In genomic region chr10:111765216-111765615, GRCh38 we compare ENCODE assay signal across 40 cellular contexts.
"Had no signal": no experiment of that assay in that cellular context is flagged by ENCODE, and none has a peak within 500 bp of the region (broad histone marks: within the 10 kb centered on the region; RNA-seq: fewer than 3 reads in every experiment).

No MANE protein-coding gene starts in this region.

- H3K36me3 Mint-ChIP-seq: activated naive CD4-positive, alpha-beta T cell treated with anti-CD3 and anti-CD28 coated beads, Interleukin-2, amount 10 ng/mL, durations not matched to agents 7 days and 5 days; activated naive CD4-positive, alpha-beta T cell treated with anti-CD3 and anti-CD28 coated beads, Interleukin-2, amount 50 U/mL, for 24 hours; activated naive CD4-positive, alpha-beta T cell treated with anti-CD3 and anti-CD28 coated beads, Interleukin-2, amount 50 U/mL, for 72 hours; activated naive CD8-positive, alpha-beta T cell; activated naive CD8-positive, alpha-beta T cell treated with anti-CD3 and anti-CD28 coated beads, Interleukin-2, amount 10 ng/mL, durations not matched to agents 7 days and 5 days; brain had no signal

- H3K4me1 ChIP-seq: adrenal gland, ascending aorta, body of pancreas, breast epithelium had no signal

- DNase-seq: activated effector memory CD4-positive, alpha-beta T cell treated with anti-CD3 and anti-CD28 coated beads, Interleukin-2, amount 50 U/mL, for 16 hours; activated effector memory CD4-positive, alpha-beta T cell treated with Interleukin-2 at 50 U/mL for 16 hours; activated gamma-delta T cell; activated gamma-delta T cell treated with Interleukin-2 at 50 U/mL for 16 hours; activated naive CD4-positive, alpha-beta T cell; activated naive CD4-positive, alpha-beta T cell treated with anti-CD3 and anti-CD28 coated beads for 36 hours; activated naive CD4-positive, alpha-beta T cell treated with anti-CD3 and anti-CD28 coated beads, Interleukin-2, amount 10 ng/mL, durations not matched to agents 7 days and 5 days; activated naive CD4-positive, alpha-beta T cell treated with anti-CD3 and anti-CD28 coated beads, Interleukin-2, amount 50 U/mL, for 16 hours; activated naive CD4-positive, alpha-beta T cell treated with Interleukin-2 at 50 U/mL for 16 hours; activated naive CD8-positive, alpha-beta T cell treated with anti-CD3 and anti-CD28 coated beads for 36 hours; activated naive CD8-positive, alpha-beta T cell treated with anti-CD3 and anti-CD28 coated beads, Interleukin-2, amount 10 ng/mL, durations not matched to agents 7 days and 5 days; activated naive CD8-positive, alpha-beta T cell treated with anti-CD3 and anti-CD28 coated beads, Interleukin-2, amount 50 U/mL, for 24 hours; activated T-cell treated with anti-CD3 and anti-CD28 coated beads, Interleukin-2, amount 50 U/mL, for 1 hour; activated T-cell treated with anti-CD3 and anti-CD28 coated beads, Interleukin-2, amount 50 U/mL, for 24 hours; activated T-cell treated with anti-CD3 and anti-CD28 coated beads, Interleukin-2, amount 50 U/mL, for 4 hours; activated T-cell treated with anti-CD3 and anti-CD28 coated beads, Interleukin-2, amount 50 U/mL, for 48 hours; activated T-cell treated with anti-CD3 and anti-CD28 coated beads, Interleukin-2, amount 50 U/mL, for 72 hours; adrenal gland; amniotic stem cell; amygdala; anterior cingulate cortex; aorta; body of pancreas; brain microvascular endothelial cell; caudate nucleus; central memory CD4-positive, alpha-beta T cell; cerebellar nuclear complex had no signal

- H3K27ac Mint-ChIP-seq: activated naive CD4-positive, alpha-beta T cell treated with anti-CD3 and anti-CD28 coated beads for 36 hours; activated naive CD4-positive, alpha-beta T cell treated with anti-CD3 and anti-CD28 coated beads, Interleukin-2, amount 10 ng/mL, durations not matched to agents 7 days and 5 days; activated naive CD4-positive, alpha-beta T cell treated with anti-CD3 and anti-CD28 coated beads, Interleukin-2, amount 50 U/mL, for 24 hours; activated naive CD4-positive, alpha-beta T cell treated with anti-CD3 and anti-CD28 coated beads, Interleukin-2, amount 50 U/mL, for 72 hours; activated naive CD8-positive, alpha-beta T cell; activated naive CD8-positive, alpha-beta T cell treated with anti-CD3 and anti-CD28 coated beads for 36 hours; activated naive CD8-positive, alpha-beta T cell treated with anti-CD3 and anti-CD28 coated beads, Interleukin-2, amount 10 ng/mL, durations not matched to agents 7 days and 5 days; activated naive CD8-positive, alpha-beta T cell treated with anti-CD3 and anti-CD28 coated beads, Interleukin-2, amount 50 U/mL, for 24 hours; activated T-cell treated with anti-CD3 and anti-CD28 coated beads, Interleukin-2, amount 50 U/mL, for 24 hours; activated T-cell treated with anti-CD3 and anti-CD28 coated beads, Interleukin-2, amount 50 U/mL, for 72 hours; activated T-helper 1 cell treated with anti-CD3 and anti-CD28 coated beads, Interleukin-12 subunit alpha, Interleukin-12 subunit beta, Interleukin-2, Interleukin-4 antibody, amounts not matched to agents 30 ng/mL and 10 ng/mL and 1 ng/mL, durations not matched to agents 14 hours and 24 hours and 36 hours; activated T-helper 17 cell treated with anti-CD3 and anti-CD28 coated beads, Interleukin-2, amount 50 U/mL, for 72 hours; activated T-helper 2 cell treated with anti-CD3 and anti-CD28 coated beads, Interferon-gamma antibody, Interleukin-2, Interleukin-4, amounts not matched to agents 10 μg/mL and 5 μg/mL and 100 μg/mL, durations not matched to agents 14 hours and 24 hours and 36 hours had no signal

- FAIRE-seq: astrocyte, bronchial epithelial cell had no signal

- H3K9me3 ChIP-seq: adrenal gland, ascending aorta, body of pancreas had no signal

- H3K27me3 Mint-ChIP-seq: activated naive CD4-positive, alpha-beta T cell treated with anti-CD3 and anti-CD28 coated beads, Interleukin-2, amount 10 ng/mL, durations not matched to agents 7 days and 5 days; activated naive CD8-positive, alpha-beta T cell treated with anti-CD3 and anti-CD28 coated beads, Interleukin-2, amount 50 U/mL, for 24 hours; central memory CD8-positive, alpha-beta T cell had no signal

- H3K4me3 ChIP-seq: adrenal gland, ascending aorta, body of pancreas, breast epithelium, cardiac muscle cell had no signal

- H3K36me3 ChIP-seq: adrenal gland, ascending aorta, brain microvascular endothelial cell, breast epithelium, cardiac muscle cell had no signal

- H3K4me3 Mint-ChIP-seq: activated naive CD4-positive, alpha-beta T cell treated with anti-CD3 and anti-CD28 coated beads for 36 hours; activated naive CD4-positive, alpha-beta T cell treated with anti-CD3 and anti-CD28 coated beads, Interleukin-2, amount 10 ng/mL, durations not matched to agents 7 days and 5 days; activated naive CD4-positive, alpha-beta T cell treated with anti-CD3 and anti-CD28 coated beads, Interleukin-2, amount 50 U/mL, for 24 hours; activated naive CD8-positive, alpha-beta T cell; activated naive CD8-positive, alpha-beta T cell treated with anti-CD3 and anti-CD28 coated beads for 36 hours; activated naive CD8-positive, alpha-beta T cell treated with anti-CD3 and anti-CD28 coated beads, Interleukin-2, amount 10 ng/mL, durations not matched to agents 7 days and 5 days; activated naive CD8-positive, alpha-beta T cell treated with anti-CD3 and anti-CD28 coated beads, Interleukin-2, amount 50 U/mL, for 24 hours; activated T-cell treated with anti-CD3 and anti-CD28 coated beads, Interleukin-2, amount 50 U/mL, for 24 hours; activated T-cell treated with anti-CD3 and anti-CD28 coated beads, Interleukin-2, amount 50 U/mL, for 4 hours; activated T-cell treated with anti-CD3 and anti-CD28 coated beads, Interleukin-2, amount 50 U/mL, for 72 hours; activated T-helper 1 cell treated with anti-CD3 and anti-CD28 coated beads, Interleukin-12 subunit alpha, Interleukin-12 subunit beta, Interleukin-2, Interleukin-4 antibody, amounts not matched to agents 30 ng/mL and 10 ng/mL and 1 ng/mL, durations not matched to agents 14 hours and 24 hours and 36 hours; activated T-helper 17 cell treated with anti-CD3 and anti-CD28 coated beads, Interleukin-2, amount 50 U/mL, for 72 hours; central memory CD8-positive, alpha-beta T cell had no signal

- H3K4me1 Mint-ChIP-seq: activated naive CD4-positive, alpha-beta T cell treated with anti-CD3 and anti-CD28 coated beads, Interleukin-2, amount 10 ng/mL, durations not matched to agents 7 days and 5 days; activated naive CD4-positive, alpha-beta T cell treated with anti-CD3 and anti-CD28 coated beads, Interleukin-2, amount 50 U/mL, for 24 hours; activated naive CD8-positive, alpha-beta T cell treated with anti-CD3 and anti-CD28 coated beads for 36 hours; activated naive CD8-positive, alpha-beta T cell treated with anti-CD3 and anti-CD28 coated beads, Interleukin-2, amount 10 ng/mL, durations not matched to agents 7 days and 5 days; activated naive CD8-positive, alpha-beta T cell treated with anti-CD3 and anti-CD28 coated beads, Interleukin-2, amount 50 U/mL, for 24 hours; activated T-helper 17 cell treated with anti-CD3 and anti-CD28 coated beads, Interleukin-2, amount 50 U/mL, for 72 hours; central memory CD8-positive, alpha-beta T cell had no signal

- H3K27ac ChIP-seq: adrenal gland, ascending aorta, body of pancreas, brain microvascular endothelial cell, breast epithelium, cardiac muscle cell had no signal

- H3K9me3 Mint-ChIP-seq: activated naive CD4-positive, alpha-beta T cell treated with anti-CD3 and anti-CD28 coated beads for 36 hours; activated naive CD4-positive, alpha-beta T cell treated with anti-CD3 and anti-CD28 coated beads, Interleukin-2, amount 10 ng/mL, durations not matched to agents 7 days and 5 days; activated naive CD4-positive, alpha-beta T cell treated with anti-CD3 and anti-CD28 coated beads, Interleukin-2, amount 50 U/mL, for 24 hours; activated naive CD8-positive, alpha-beta T cell treated with anti-CD3 and anti-CD28 coated beads, Interleukin-2, amount 10 ng/mL, durations not matched to agents 7 days and 5 days; activated naive CD8-positive, alpha-beta T cell treated with anti-CD3 and anti-CD28 coated beads, Interleukin-2, amount 50 U/mL, for 24 hours; activated T-cell treated with anti-CD3 and anti-CD28 coated beads, Interleukin-2, amount 50 U/mL, for 24 hours; activated T-cell treated with anti-CD3 and anti-CD28 coated beads, Interleukin-2, amount 50 U/mL, for 4 hours; activated T-helper 1 cell treated with anti-CD3 and anti-CD28 coated beads, Interleukin-12 subunit alpha, Interleukin-12 subunit beta, Interleukin-2, Interleukin-4 antibody, amounts not matched to agents 30 ng/mL and 10 ng/mL and 1 ng/mL, durations not matched to agents 14 hours and 24 hours and 36 hours; activated T-helper 17 cell treated with anti-CD3 and anti-CD28 coated beads, Interleukin-2, amount 50 U/mL, for 72 hours; activated T-helper 2 cell treated with anti-CD3 and anti-CD28 coated beads, Interferon-gamma antibody, Interleukin-2, Interleukin-4, amounts not matched to agents 10 μg/mL and 5 μg/mL and 100 μg/mL, durations not matched to agents 14 hours and 24 hours and 36 hours had no signal
